Comparison of ENCODE assay signal across 17 cellular contexts in the genomic region with DNA sequence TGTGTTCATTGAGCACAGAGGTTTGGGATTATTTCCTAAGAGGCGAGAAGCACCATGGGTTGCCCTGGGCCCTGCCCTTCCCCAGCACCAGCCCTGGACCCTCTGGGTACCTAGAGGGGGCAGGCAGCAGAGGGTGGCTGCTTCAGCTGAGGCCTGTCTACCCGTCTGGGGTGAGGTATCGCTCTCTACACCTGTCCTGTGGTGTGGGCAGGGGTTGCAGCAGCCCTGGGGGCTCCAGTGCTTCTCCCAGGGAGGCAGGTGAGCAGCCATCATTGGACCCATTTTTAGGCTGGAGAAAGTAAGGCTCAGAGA.
"Had no signal": no experiment of that assay in that cellular context is flagged by ENCODE, and none has a peak within 500 bp of the region (broad histone marks: within the 10 kb centered on the region; RNA-seq: fewer than 3 reads in every experiment).

No MANE protein-coding gene starts in this region.

- H3K27ac ChIP-seq: brain microvascular endothelial cell, epithelial cell of prostate, left lung, tibial nerve had no signal

- H3K36me3 ChIP-seq: brain microvascular endothelial cell, left lung, tibial nerve had no signal

- H3K9ac ChIP-seq: SK-N-SH had no signal

- ATAC-seq: activated naive CD4-positive, alpha-beta T cell treated with anti-CD3 and anti-CD28 coated beads, Interleukin-2, amount 50 U/mL, for 72 hours; activated T-helper 17 cell treated with anti-CD3 and anti-CD28 coated beads, Interleukin-2, amount 50 U/mL, for 72 hours; left lung; naive thymus-derived CD8-positive, alpha-beta T cell; stimulated activated effector memory CD8-positive, alpha-beta T cell treated with anti-CD3 and anti-CD28 coated beads, Interleukin-12 subunit alpha, Interleukin-12 subunit beta, amount 100 ng/mL, for 72 hours had no signal

- H3K9me3 ChIP-seq: left lung, SK-N-SH, tibial nerve had no signal

- DNase-seq: activated CD4-positive, alpha-beta T cell treated with anti-CD3 and anti-CD28 coated beads for 1 hour; activated CD4-positive, alpha-beta T cell treated with anti-CD3 and anti-CD28 coated beads, Interleukin-2, amount 50 U/mL, for 4 hours; activated T-cell treated with anti-CD3 and anti-CD28 coated beads for 4 hours; amniotic stem cell; brain microvascular endothelial cell; left lung; naive thymus-derived CD8-positive, alpha-beta T cell; stimulated activated CD4-positive, alpha-beta T cell treated with anti-CD3 and anti-CD28 coated beads, Interleukin-12 subunit alpha, Interleukin-12 subunit beta, amount 100 ng/mL, for 4 hours; stimulated activated CD4-positive, alpha-beta T cell treated with anti-CD3 and anti-CD28 coated beads, Interleukin-2, amount 100 ng/mL, for 24 hours; T-helper 1 cell; T1000 had no signal

- H3K4me2 ChIP-seq: SK-N-SH had no signal

- H3K27me3 ChIP-seq: brain microvascular endothelial cell, left lung, tibial nerve had no signal

- H3K4me3 ChIP-seq: left lung, tibial nerve had no signal
